9 cellular contexts compared by ENCODE assay signal in the genomic region with DNA sequence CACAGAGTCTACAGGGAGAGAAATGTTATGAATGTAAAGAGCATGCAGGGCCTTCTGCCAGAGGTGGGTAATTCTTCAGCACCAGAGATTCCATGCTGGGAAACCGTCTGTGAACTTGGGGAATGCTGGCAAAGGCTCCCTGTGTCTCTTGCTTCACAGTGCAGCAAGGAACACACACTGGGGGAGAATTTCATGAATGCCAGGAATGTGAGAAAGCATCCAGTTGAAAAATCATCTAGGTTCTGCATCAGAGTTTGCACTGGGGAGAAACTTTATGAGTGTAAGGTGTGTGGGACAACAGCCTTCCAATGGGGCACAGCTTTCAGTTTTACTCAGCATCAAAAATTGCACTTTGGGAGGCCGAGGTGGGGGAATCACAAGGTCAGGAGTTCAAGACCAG.
A peak's percentile ranks its signal among the peaks of the same experiment; 100 is the strongest.
DNase-seq lines count a peak whose midpoint lies in the region; ATAC-seq and TF ChIP-seq lines count a peak whose summit lies in the region.
"Had no signal": no experiment of that assay in that cellular context is flagged by ENCODE, and none has a peak within 500 bp of the region (broad histone marks: within the 10 kb centered on the region; RNA-seq: fewer than 3 reads in every experiment).

No MANE protein-coding gene starts in this region.

- peak; percentile 99 for DNase-seq in ELR (ENCODE audit: low read depth)
- DNase-seq in RWPE2 (ENCODE audit: low spot score) = peak; percentile 80
- DNase-seq in fibroblast of villous mesenchyme (ENCODE audit: low read depth) = peak; percentile 87
- peak; percentile 85 for DNase-seq in osteoblast (ENCODE audit: insufficient read length, low spot score, missing footprints)
- DNase-seq in activated CD8-positive, alpha-beta memory T cell treated with anti-CD3 and anti-CD28 coated beads, Interleukin-2, amount 10 ng/mL, durations not matched to agents 7 days and 5 days = no peak
- no peak for DNase-seq in NK-92 treated with Interleukin-12 subunit alpha and Interleukin-12 subunit beta, amount 100 ng/mL, for 24 hours (lab: John Stamatoyannopoulos, UW)
- DNase-seq in activated T-cell treated with anti-CD3 and anti-CD28 coated beads for 4 hours = no peak
- DNase-seq: midbrain had no signal

- H4K20me1 ChIP-seq in osteoblast (ENCODE audit: insufficient read depth, low read length) = no peaks in the 10 kb centered on the region

- ATAC-seq in RWPE2 (ENCODE audit: low read depth) (peak; percentile 90), HG03378 (IDR thresholded peaks at IDR 0.05; ENCODE audit: unreplicated experiment) (no peak)
- no peak for ATAC-seq in activated CD8-positive, alpha-beta memory T cell treated with anti-CD3 and anti-CD28 coated beads, Interleukin-2, amount 10 ng/mL, durations not matched to agents 7 days and 5 days

- H3K79me2 ChIP-seq in osteoblast (ENCODE audit: insufficient read depth, low read length) = no peaks in the 10 kb centered on the region

- no peaks in the 10 kb centered on the region for H3K36me3 Mint-ChIP-seq in activated CD8-positive, alpha-beta memory T cell treated with anti-CD3 and anti-CD28 coated beads, Interleukin-2, amount 10 ng/mL, durations not matched to agents 7 days and 5 days

- peak overlapping the region; percentile 90 for H3K27ac ChIP-seq in RWPE2 (ENCODE audit: poor library complexity, severe bottlenecking)
- H3K27ac ChIP-seq in osteoblast (ENCODE audit: low read depth, low read length) = peak overlapping the region; percentile 97

- no peak overlapping the region for H3K4me3 ChIP-seq in RWPE2 (ENCODE audit: severe bottlenecking)
- H3K4me3 ChIP-seq in fibroblast of villous mesenchyme (ENCODE audit: low read depth, low read length) = no peak overlapping the region
- H3K4me3 ChIP-seq in osteoblast (ENCODE audit: insufficient read depth, low read length) = peak overlapping the region; percentile 46

- no peak overlapping the region for H3K27ac Mint-ChIP-seq in activated CD8-positive, alpha-beta memory T cell treated with anti-CD3 and anti-CD28 coated beads, Interleukin-2, amount 10 ng/mL, durations not matched to agents 7 days and 5 days

- H3K4me1 Mint-ChIP-seq in activated CD8-positive, alpha-beta memory T cell treated with anti-CD3 and anti-CD28 coated beads, Interleukin-2, amount 10 ng/mL, durations not matched to agents 7 days and 5 days = no peaks in the 10 kb centered on the region

- no peak overlapping the region for H3K4me3 Mint-ChIP-seq in activated CD8-positive, alpha-beta memory T cell treated with anti-CD3 and anti-CD28 coated beads, Interleukin-2, amount 10 ng/mL, durations not matched to agents 7 days and 5 days

- TF ChIP-seq CTCF in RWPE2 (IDR thresholded peaks at IDR 0.05; ENCODE audit: poor library complexity, severe bottlenecking) (no peak), fibroblast of villous mesenchyme (IDR thresholded peaks at IDR 0.05; ENCODE audit: insufficient read depth, low read depth, low read length) (no peak), osteoblast (IDR thresholded peaks at IDR 0.05; ENCODE audit: extremely low read depth, low read depth, low read length) (no peak)

- H3K9me3 ChIP-seq in RWPE2 (ENCODE audit: severe bottlenecking) (no peaks in the 10 kb centered on the region), osteoblast (ENCODE audit: low read depth, low read length) (no peaks in the 10 kb centered on the region)

- H2AFZ ChIP-seq in osteoblast (ENCODE audit: low read length) = no peak overlapping the region

- CTCF ChIA-PET in activated CD8-positive, alpha-beta memory T cell treated with anti-CD3 and anti-CD28 coated beads, Interleukin-2, amount 10 ng/mL, durations not matched to agents 7 days and 5 days (lab: Charles Lee) = no interaction called here

- no peaks in the 10 kb centered on the region for H3K36me3 ChIP-seq in RWPE2 (ENCODE audit: low read depth)
- H3K36me3 ChIP-seq in osteoblast (ENCODE audit: insufficient read depth, low read length) = no peaks in the 10 kb centered on the region

- peaks cover 2% of the 10 kb centered on the region for H3K9me3 Mint-ChIP-seq in activated CD8-positive, alpha-beta memory T cell treated with anti-CD3 and anti-CD28 coated beads, Interleukin-2, amount 10 ng/mL, durations not matched to agents 7 days and 5 days (ENCODE audit: low read depth)

- peak overlapping the region; percentile 70 for H3K4me2 ChIP-seq in osteoblast (ENCODE audit: insufficient read depth, low read length)

- H3K27me3 ChIP-seq in RWPE2 (ENCODE audit: insufficient read depth, poor library complexity, severe bottlenecking) (no peaks in the 10 kb centered on the region), osteoblast (ENCODE audit: insufficient read depth, low read length) (no peaks in the 10 kb centered on the region)

- no peaks in the 10 kb centered on the region for H3K27me3 Mint-ChIP-seq in activated CD8-positive, alpha-beta memory T cell treated with anti-CD3 and anti-CD28 coated beads, Interleukin-2, amount 10 ng/mL, durations not matched to agents 7 days and 5 days

- H3K4me1 ChIP-seq in RWPE2 (ENCODE audit: insufficient read depth, poor library complexity, severe bottlenecking) (peaks cover 26% of the 10 kb centered on the region), osteoblast (ENCODE audit: insufficient read depth, low read length) (peaks cover 36% of the 10 kb centered on the region)

Comparison
In these comparisons a context has a peak if more than half of its experiments do, and no peak if none do; other contexts are left out.
1. DNase-seq: peak in ELR (single experiment), RWPE2 (single experiment), fibroblast of villous mesenchyme (single experiment) and osteoblast (single experiment); none in activated CD8-positive, alpha-beta memory T cell treated with anti-CD3 and anti-CD28 coated beads, Interleukin-2, amount 10 ng/mL, durations not matched to agents 7 days and 5 days (single experiment), NK-92 treated with Interleukin-12 subunit alpha and Interleukin-12 subunit beta, amount 100 ng/mL, for 24 hours (single experiment) and activated T-cell treated with anti-CD3 and anti-CD28 coated beads for 4 hours (single experiment).